In genomic region chrX:22025751-22026150, GRCh38 we compare ENCODE assay signal across 1 cellular context.
TF ChIP-seq lines count a peak whose summit lies in the region.

No MANE protein-coding gene starts in this region.

TF ChIP-seq in IMR-90, 13 proteins besides CTCF, POLR2A, EP300 and RAD21:
- TF ChIP-seq BHLHE40 (IDR thresholded peaks at IDR 0.05; ENCODE audit: low read depth, low read length) (0 out of 2 replicates have a peak, but pooled peaks have one; percentile 28), CEBPB (IDR thresholded peaks at IDR 0.05; ENCODE audit: low read depth, low read length) (peak; percentile 65; the same call in 1 of the 2 replicates), NFE2L2 (IDR thresholded peaks at IDR 0.05; ENCODE audit: low read depth, low read length) (no peak), ELK1 (IDR thresholded peaks at IDR 0.05; ENCODE audit: borderline replicate concordance, low read depth, low read length) (no peak), RFX5 (IDR thresholded peaks at IDR 0.05; ENCODE audit: low read depth, low read length) (no peak), USF2 (IDR thresholded peaks at IDR 0.05; ENCODE audit: low read depth, low read length) (peak; percentile 88)
